1 cellular context compared by ENCODE assay signal in genomic region chr1:66937529-66938234, GRCh38.
TF ChIP-seq lines count a peak whose summit lies in the region.

No MANE protein-coding gene starts in this region.

TF ChIP-seq in endothelial cell of umbilical vein, 7 proteins besides CTCF, POLR2A, EP300 and RAD21:
- TF ChIP-seq FOS (IDR thresholded peaks at IDR 0.05; ENCODE audit: borderline replicate concordance, insufficient read depth, low read length) = no peak
- TF ChIP-seq GATA2 (IDR thresholded peaks at IDR 0.05; ENCODE audit: insufficient read depth, insufficient read length, low read depth, low read length) = no peak
- TF ChIP-seq, protein P1, sequence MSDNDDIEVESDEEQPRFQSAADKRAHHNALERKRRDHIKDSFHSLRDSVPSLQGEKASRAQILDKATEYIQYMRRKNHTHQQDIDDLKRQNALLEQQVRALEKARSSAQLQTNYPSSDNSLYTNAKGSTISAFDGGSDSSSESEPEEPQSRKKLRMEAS (IDR thresholded peaks at IDR 0.05; ENCODE audit: insufficient read depth, insufficient read length) = no peak
- TF ChIP-seq EZH2 (IDR thresholded peaks at IDR 0.05; ENCODE audit: borderline replicate concordance, low read depth, low read length, severe bottlenecking) = no peak
- no peak for TF ChIP-seq MYC (IDR thresholded peaks at IDR 0.05; ENCODE audit: low read depth, low read length)
- TF ChIP-seq JUN (IDR thresholded peaks at IDR 0.05; ENCODE audit: borderline replicate concordance, insufficient read depth, insufficient read length, low read depth) = no peak
- TF ChIP-seq POLR2AphosphoS5 (IDR thresholded peaks at IDR 0.05; ENCODE audit: insufficient read depth, low read depth, low read length) = no peak
